ENCODE assay signal across 22 cellular contexts in genomic region chr6:166471797-166472260, GRCh38.
"Had no signal": no experiment of that assay in that cellular context is flagged by ENCODE, and none has a peak within 500 bp of the region (broad histone marks: within the 10 kb centered on the region; RNA-seq: fewer than 3 reads in every experiment).

No MANE protein-coding gene starts in this region.

- H3K9me3 ChIP-seq: body of pancreas, heart left ventricle, left ventricle myocardium inferior, psoas muscle had no signal

- ATAC-seq: activated CD4-positive, alpha-beta T cell treated with anti-CD3 and anti-CD28 coated beads for 36 hours; activated CD8-positive, alpha-beta memory T cell treated with anti-CD3 and anti-CD28 coated beads, Interleukin-2, amount 10 ng/mL, durations not matched to agents 7 days and 5 days; activated CD8-positive, alpha-beta T cell treated with anti-CD3 and anti-CD28 coated beads, Interleukin-2, amount 10 ng/mL, durations not matched to agents 7 days and 5 days; body of pancreas; naive thymus-derived CD4-positive, alpha-beta T cell; T-cell had no signal

- H3K36me3 ChIP-seq: cardiac muscle cell had no signal

- H3K4me3 ChIP-seq: body of pancreas, cardiac muscle cell, heart left ventricle, left ventricle myocardium inferior, psoas muscle, smooth muscle cell had no signal

- H3K4me1 ChIP-seq: body of pancreas, heart left ventricle, left ventricle myocardium inferior, parathyroid adenoma, psoas muscle had no signal

- H3K27ac ChIP-seq: body of pancreas, cardiac muscle cell, heart left ventricle, left ventricle myocardium inferior, parathyroid adenoma, psoas muscle had no signal

- DNase-seq: activated CD4-positive, alpha-beta T cell treated with anti-CD3 and anti-CD28 coated beads for 36 hours; activated CD4-positive, CD25-positive, alpha-beta regulatory T cell; activated CD8-positive, alpha-beta memory T cell treated with anti-CD3 and anti-CD28 coated beads, Interleukin-2, amount 10 ng/mL, durations not matched to agents 7 days and 5 days; activated CD8-positive, alpha-beta T cell treated with anti-CD3 and anti-CD28 coated beads, Interleukin-2, amount 10 ng/mL, durations not matched to agents 7 days and 5 days; activated naive CD4-positive, alpha-beta T cell treated with Interleukin-2 at 50 U/mL for 16 hours; activated T-cell treated with anti-CD3 and anti-CD28 coated beads, Interleukin-2, amount 50 U/mL, for 48 hours; aorta; body of pancreas; cortex of kidney; heart left ventricle; hypothalamus; kidney glomerular epithelial cell; left ventricle myocardium inferior; midbrain; naive thymus-derived CD4-positive, alpha-beta T cell; stimulated activated CD4-positive, alpha-beta T cell treated with anti-CD3 and anti-CD28 coated beads, Interleukin-15, amount 100 ng/mL, for 24 hours; stimulated activated CD4-positive, alpha-beta T cell treated with anti-CD3 and anti-CD28 coated beads, Interleukin-2, amount 100 ng/mL, for 48 hours; T-cell had no signal

- H3K27me3 ChIP-seq: body of pancreas, cardiac muscle cell, heart left ventricle had no signal
